In genomic region chr12:85835810-85836715, GRCh38 we compare ENCODE assay signal across 8 cellular contexts. TPM values are rescaled to one million over a fixed set of nuclear protein-coding genes. Genes with fewer than 3 reads are reported as not detected.
DNase-seq lines count a peak whose midpoint lies in the region; ATAC-seq and TF ChIP-seq lines count a peak whose summit lies in the region.

Gene RASSF9, minus strand, starts transcription at chr12:85836409. Its CDS starts 208 bp downstream, at chr12:85836201.

- TF ChIP-seq EP300 in transverse colon (IDR thresholded peaks at IDR 0.05; ENCODE audit: low read depth) = no peak

- no peak for TF ChIP-seq CTCF in colonic mucosa (IDR thresholded peaks at IDR 0.05)
- TF ChIP-seq CTCF in right lobe of liver (IDR thresholded peaks at IDR 0.05) = no peak
- TF ChIP-seq CTCF in transverse colon (IDR thresholded peaks at IDR 0.05) = no peak

- ATAC-seq in right lobe of liver = peak; percentile 82 to 94 (median 91)
- no peak for ATAC-seq in GM21825 (IDR thresholded peaks at IDR 0.05; ENCODE audit: unreplicated experiment)
- no peak for ATAC-seq in GM21423 (IDR thresholded peaks at IDR 0.05; ENCODE audit: unreplicated experiment)

- H3K9ac ChIP-seq in HUES6 (ENCODE audit: low read length) = peak within 1 kb of the TSS; percentile 56
- no peak within 1 kb of the TSS for H3K9ac ChIP-seq in colonic mucosa (ENCODE audit: low read depth in 2 of 2, low read length in 2 of 2)

- H3K27me3 ChIP-seq in HUES6 (ENCODE audit: control insufficient read depth, insufficient read depth, low read length) (no peaks in the 10 kb centered on the region), colonic mucosa (no peaks in the 10 kb centered on the region), right lobe of liver (no peaks in the 10 kb centered on the region), transverse colon (no peaks in the 10 kb centered on the region)

- TF ChIP-seq POLR2A in right lobe of liver (IDR thresholded peaks at IDR 0.05) (no peak), transverse colon (IDR thresholded peaks at IDR 0.05) (no peak)

- H3K4me1 ChIP-seq in HUES6 (ENCODE audit: control insufficient read depth, insufficient read depth, low read length) = peaks cover 34% of the 10 kb centered on the region
- H3K4me1 ChIP-seq in colonic mucosa = no peaks in the 10 kb centered on the region
- no peaks in the 10 kb centered on the region for H3K4me1 ChIP-seq in right lobe of liver
- H3K4me1 ChIP-seq in transverse colon = peaks cover 0 to 9% (median 0%) of the 10 kb centered on the region in 4 donors

- 5% methylated on average over 14 of the region's 14 CpGs for WGBS in right lobe of liver (ENCODE audit: insufficient coverage, low coverage, low lambda C conversion rate, missing lambda C conversion rate)
- WGBS in transverse colon (ENCODE audit: low coverage in 1 of 2), 2 donors = 3 to 11% methylated on average over 5 to 14 of the region's 14 CpGs

- H3K36me3 ChIP-seq in HUES6 (ENCODE audit: control insufficient read depth, insufficient read depth, low read length) = no peaks in the 10 kb centered on the region
- H3K36me3 ChIP-seq in colonic mucosa = no peaks in the 10 kb centered on the region
- H3K36me3 ChIP-seq in right lobe of liver = no peaks in the 10 kb centered on the region
- H3K36me3 ChIP-seq in transverse colon = no peaks in the 10 kb centered on the region

- peak within 1 kb of the TSS; percentile 48; the same call in 1 of the 2 replicates for H3K4me3 ChIP-seq in HUES6 (ENCODE audit: low read depth, low read length)
- peak within 1 kb of the TSS; percentile 15 for H3K4me3 ChIP-seq in colonic mucosa
- peak within 1 kb of the TSS; percentile 0 to 18 (median 8) for H3K4me3 ChIP-seq in right lobe of liver
- H3K4me3 ChIP-seq in transverse colon = peak within 1 kb of the TSS in 3 of 4 donors; percentile 17 to 40 (median 20)

- in situ Hi-C loops in transverse colon (cut with MboI; ENCODE audit: low pct_ligation_motif_present in 1 of 4, low pct_unique_long_range_greater_than_20kb in 1 of 4, low sequenced_read_pairs in 3 of 4) = no loop called here

- no peaks in the 10 kb centered on the region for H3K9me3 ChIP-seq in HUES6 (ENCODE audit: control insufficient read depth, insufficient read depth, low read depth, low read length)
- no peaks in the 10 kb centered on the region for H3K9me3 ChIP-seq in colonic mucosa
- no peaks in the 10 kb centered on the region for H3K9me3 ChIP-seq in right lobe of liver
- no peaks in the 10 kb centered on the region for H3K9me3 ChIP-seq in transverse colon

- intact Hi-C loops in colonic mucosa (cut with DNase I) (no loop called here), right lobe of liver (cut with DNase I) (no loop called here), transverse colon (cut with DNase I; ENCODE audit: low total_unique reads) (no loop called here)

- DNase-seq in colonic mucosa (peak; percentile 40), right lobe of liver (peak; percentile 49 to 58 (median 56)), transverse colon (peak; percentile 55), DMS153 (lab: John Stamatoyannopoulos, UW) (no peak), occipital lobe (lab: John Stamatoyannopoulos, UW) (no peak)

- H3K27ac ChIP-seq in HUES6 (ENCODE audit: low read depth, low read length) (no peak within 1 kb of the TSS; the same call in 1 of the 2 replicates), colonic mucosa (no peak within 1 kb of the TSS), right lobe of liver (peak within 1 kb of the TSS; percentile 17 to 31 (median 28)), transverse colon (peak within 1 kb of the TSS; percentile 18 to 57 (median 44))

RNA-seq across cellular contexts. Expression of gene RASSF9, which starts in this region (rescaled TPM):
- under 1 TPM; 0.32 to 0.88 TPM for total RNA-seq in colonic mucosa
- under 1 TPM; 0.31 to 0.77 (median 0.60) TPM for total RNA-seq in right lobe of liver
- total RNA-seq in transverse colon = under 1 TPM in 2 of 4 donors, not detected in 2; 0.55 to 0.79 TPM
- total RNA-seq in occipital lobe = 0.47 TPM

Comparison
In these comparisons a context has a peak if more than half of its experiments do, and no peak if none do; other contexts are left out.
1. Peak in DNase-seq and H3K4me3 ChIP-seq in colonic mucosa; RNA of the gene not detected or under 1 TPM.
2. Peak in DNase-seq, ATAC-seq, H3K4me3 ChIP-seq and H3K27ac ChIP-seq in right lobe of liver; RNA of the gene not detected or under 1 TPM.
3. Peak in DNase-seq, H3K4me3 ChIP-seq and H3K27ac ChIP-seq in transverse colon; RNA of the gene not detected or under 1 TPM.